In the genomic region with DNA sequence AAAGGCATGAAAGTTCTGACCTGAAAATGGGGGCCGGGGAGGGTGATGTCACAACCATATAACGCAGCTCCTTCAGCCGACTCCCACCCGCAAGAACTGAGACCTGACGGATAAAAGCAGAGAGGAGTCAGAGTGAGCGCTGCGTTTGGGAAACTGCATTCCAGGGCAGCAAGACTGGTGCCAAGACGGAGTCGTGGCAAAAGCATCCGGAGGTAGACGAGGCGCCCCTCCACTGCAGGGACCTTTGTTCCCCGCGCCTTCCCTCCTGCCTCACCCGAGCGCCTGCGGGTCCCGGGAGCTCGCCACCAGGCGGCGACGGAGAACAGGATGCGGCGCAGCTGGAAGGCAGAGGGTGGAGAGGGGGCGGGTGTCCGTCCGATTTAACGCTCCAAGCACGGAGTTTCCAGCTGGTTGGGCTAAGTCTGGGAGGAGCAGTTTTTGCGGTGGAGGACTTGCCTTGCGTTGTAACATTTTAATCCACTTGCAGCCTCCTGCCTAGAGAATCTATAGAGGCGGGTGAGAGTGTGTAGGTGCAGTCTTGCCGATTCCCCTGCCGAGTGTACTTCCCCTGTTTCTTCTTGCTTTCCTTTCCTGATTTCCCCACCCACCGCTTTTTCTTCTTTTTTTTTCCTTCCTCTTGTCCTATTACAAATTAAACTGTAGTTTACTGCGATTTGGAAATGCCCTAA, we compare ENCODE assay signal across 8 cellular contexts. TPM values are rescaled to one million over a fixed set of nuclear protein-coding genes. Genes with fewer than 3 reads are reported as not detected.
A peak's percentile ranks its signal among the peaks of the same experiment; 100 is the strongest.
DNase-seq lines count a peak whose midpoint lies in the region; ATAC-seq and TF ChIP-seq lines count a peak whose summit lies in the region.

No MANE protein-coding gene starts in this region.

- no peaks in the 10 kb centered on the region for H3K36me3 Mint-ChIP-seq in T-helper 17 cell (ENCODE audit: low read depth)

- no peaks in the 10 kb centered on the region for H3K27me3 ChIP-seq in GM06990 (replicated peaks; ENCODE audit: control insufficient read depth, insufficient read depth, low read length)

- ATAC-seq in GM21786 (IDR thresholded peaks at IDR 0.05; ENCODE audit: unreplicated experiment) (peak; percentile 50), T-helper 17 cell (peak; percentile 76)

- peak; percentile 97 for TF ChIP-seq CTCF in GM06990 (IDR thresholded peaks at IDR 0.05; ENCODE audit: insufficient read depth, low read length, poor library complexity, severe bottlenecking)
- peak; percentile 85 for TF ChIP-seq CTCF in astrocyte of the cerebellum (IDR thresholded peaks at IDR 0.05; ENCODE audit: low read depth, low read length, missing control alignments)

- H3K27ac Mint-ChIP-seq in T-helper 17 cell: peak overlapping the region; percentile 45

- peak; percentile 84 for DNase-seq in GM06990 (ENCODE audit: extremely low read depth, insufficient read length)
- peak; percentile 96 for DNase-seq in KBM-7
- peak; percentile 38 to 44 (median 41) for DNase-seq in T-helper 17 cell
- peak; percentile 57 for DNase-seq in astrocyte of the cerebellum (ENCODE audit: low read depth)
- DNase-seq in hippocampal formation (lab: John Stamatoyannopoulos, UW): peak; percentile 73 to 77
- peak; percentile 82 for DNase-seq in renal cortical epithelial cell (ENCODE audit: low read depth)
- DNase-seq in DMS79 (lab: John Stamatoyannopoulos, UW): no peak

- H3K4me3 ChIP-seq in GM06990 (replicated peaks; ENCODE audit: low read depth, low read length) (peak overlapping the region; percentile 94), astrocyte of the cerebellum (ENCODE audit: low read depth, low read length) (peak overlapping the region; percentile 54)

- H3K27me3 Mint-ChIP-seq in T-helper 17 cell: peaks cover 12% of the 10 kb centered on the region

- no peaks in the 10 kb centered on the region for H3K36me3 ChIP-seq in GM06990 (ENCODE audit: control insufficient read depth, insufficient read depth, low read length)

- in situ Hi-C loops in KBM-7 (cut with MboI; ENCODE audit: low pct_unique_long_range_greater_than_20kb, low sequenced_read_pairs) (loop anchor here (25.0 kb wide), 1 partner anchor 569 kb away; no protein-coding TSS in a partner anchor), astrocyte of the cerebellum (cut with HindIII; ENCODE audit: low sequenced_read_pairs) (no loop called here)

- H3K9me3 ChIP-seq in T-helper 17 cell (ENCODE audit: control insufficient read depth, low read length, poor library complexity, severe bottlenecking): no peaks in the 10 kb centered on the region

- peaks cover 24% of the 10 kb centered on the region for H3K4me1 Mint-ChIP-seq in T-helper 17 cell

- H3K4me3 Mint-ChIP-seq in T-helper 17 cell: peak overlapping the region; percentile 91

RNA-seq across cellular contexts. Expression of gene CPNE8, which starts 1.2 kb away (rescaled TPM):
- total RNA-seq in T-helper 17 cell: 1 to 10 TPM; 4.8 to 5.9 TPM
- total RNA-seq in renal cortical epithelial cell: 25.9 and 82.4 TPM in 2 replicates
